8 cellular contexts compared by ENCODE assay signal in the genomic region with DNA sequence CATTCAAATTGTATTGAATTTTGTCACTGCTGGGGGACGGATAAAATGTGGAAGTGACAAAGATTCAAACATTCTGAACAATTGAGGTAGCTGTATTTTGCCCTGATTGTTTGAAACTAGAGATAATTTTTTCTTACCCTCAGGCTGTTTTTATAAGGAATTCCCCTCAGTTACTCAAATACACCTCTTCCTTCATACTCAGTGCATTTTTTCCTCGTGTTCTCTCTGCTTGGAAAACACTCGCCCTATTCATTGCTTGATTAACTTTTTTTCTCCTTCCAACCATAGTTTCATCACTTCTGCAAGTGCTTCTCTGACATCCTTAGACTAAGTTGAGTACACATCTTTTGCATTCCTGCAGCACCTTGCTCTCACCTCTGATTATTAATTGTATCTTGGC.
DNase-seq lines count a peak whose midpoint lies in the region; ATAC-seq, FAIRE-seq and TF ChIP-seq lines count a peak whose summit lies in the region.
"Not testable (repeated sequence)": the region's sequence is repeated elsewhere in the genome, so short reads cannot be mapped to it uniquely, and the experiment has no call there.

No MANE protein-coding gene starts in this region.

- not testable (repeated sequence) for H3K9me2 ChIP-seq in GM23338 (ENCODE audit: insufficient read depth); PC-3 (replicated peaks; ENCODE audit: low read length)

- not testable (repeated sequence) for H3K27ac ChIP-seq in GM23338 (ENCODE audit: low read depth); PC-3 (ENCODE audit: low read length); astrocyte (ENCODE audit: low read depth, low read length); foreskin keratinocyte; keratinocyte (ENCODE audit: control insufficient read depth, insufficient read depth, low read length)

- dilution Hi-C loops in keratinocyte (cut with MboI; ENCODE audit: extremely low pct_ligation_motif_present, low sequenced_read_pairs): not testable (repeated sequence)

- H3K9ac ChIP-seq in PC-3 (ENCODE audit: low read length); astrocyte (ENCODE audit: low read length); keratinocyte (ENCODE audit: control insufficient read depth, extremely low read depth, insufficient read depth, low read length): not testable (repeated sequence)

- H3K9me1 ChIP-seq in keratinocyte (ENCODE audit: control insufficient read depth, extremely low read depth, insufficient read depth, low read length): not testable (repeated sequence)

- H3K4me3 Mint-ChIP-seq in GM23338; astrocyte (ENCODE audit: unreplicated experiment): not testable (repeated sequence)

- not testable (repeated sequence) for H3K27me3 Mint-ChIP-seq in GM23338 (ENCODE audit: insufficient read depth, low read depth, poor library complexity); astrocyte (ENCODE audit: low read depth, unreplicated experiment)

- not testable (repeated sequence) for TF ChIP-seq POLR2A in GM12891 (IDR thresholded peaks at IDR 0.05; ENCODE audit: low read depth, low read length)

- ATAC-seq in GM23338: not testable (repeated sequence)
- ATAC-seq in PC-3: peak; percentile 18; the same call in 1 of the 2 replicates
- ATAC-seq in foreskin keratinocyte: peak; percentile 35

- FAIRE-seq in GM12891 (lab: Jason Lieb, UNC) (peak; percentile 57), astrocyte (lab: Jason Lieb, UNC) (peak; percentile 39), bronchial epithelial cell (lab: Jason Lieb, UNC) (peak; percentile 23), keratinocyte (lab: Jason Lieb, UNC) (peak; percentile 80)

- not testable (repeated sequence) for TF ChIP-seq CTCF in GM23338 (conservative IDR thresholded peaks at IDR 0.05; ENCODE audit: low read depth in 2 of 2); PC-3 (conservative IDR thresholded peaks at IDR 0.05; ENCODE audit: low read depth, low read length); astrocyte (IDR thresholded peaks at IDR 0.05; ENCODE audit: insufficient read depth, low read depth, low read length); bronchial epithelial cell (IDR thresholded peaks at IDR 0.05; ENCODE audit: insufficient read depth, low read length, severe bottlenecking); foreskin keratinocyte (conservative IDR thresholded peaks at IDR 0.05); keratinocyte (optimal IDR thresholded peaks at IDR 0.05 in 1 of 3, IDR thresholded peaks at IDR 0.05 in 1 of 3, conservative IDR thresholded peaks at IDR 0.05 in 1 of 3; ENCODE audit: extremely low read depth in 1 of 3, insufficient read depth in 2 of 3, low read length in 3 of 3)

- not testable (repeated sequence) for H3K4me1 ChIP-seq in GM23338 (ENCODE audit: insufficient read depth); PC-3 (ENCODE audit: insufficient read depth, low read length); astrocyte (ENCODE audit: insufficient read depth, low read length); foreskin keratinocyte; keratinocyte (ENCODE audit: control insufficient read depth, extremely low read depth, insufficient read depth, low read length)

- not testable (repeated sequence) for H3K79me2 ChIP-seq in GM23338 (replicated peaks; ENCODE audit: insufficient read depth); PC-3 (ENCODE audit: low read length); astrocyte (ENCODE audit: insufficient read depth, low read length); keratinocyte (ENCODE audit: control insufficient read depth, insufficient read depth, low read length)

- POLR2A ChIA-PET in PC-3 (lab: Charles Lee; ENCODE audit: unreplicated experiment): not testable (repeated sequence)

- not testable (repeated sequence) for H3K9me3 Mint-ChIP-seq in GM23338; astrocyte (ENCODE audit: unreplicated experiment)

- H3K36me3 Mint-ChIP-seq in GM23338 (ENCODE audit: low read depth); astrocyte (ENCODE audit: low read depth, unreplicated experiment): not testable (repeated sequence)

- CTCF ChIA-PET in PC-3 (lab: Charles Lee): not testable (repeated sequence)

- intact Hi-C loops in PC-3 (cut with micrococcal nuclease): not testable (repeated sequence)

- peak; percentile 3 for DNase-seq in COLO829 (ENCODE audit: low spot score)
- DNase-seq in GM12891 (ENCODE audit: insufficient read length, low spot score); GM23338 (ENCODE audit: low spot score); PC-3; astrocyte (ENCODE audit: low read depth); bronchial epithelial cell (ENCODE audit: low read depth); keratinocyte (ENCODE audit: low read depth, low spot score): not testable (repeated sequence)
- peak; percentile 4 to 24 for DNase-seq in foreskin keratinocyte

- H3K36me3 ChIP-seq in GM23338 (ENCODE audit: insufficient read depth); PC-3 (ENCODE audit: low read depth, low read length); astrocyte (ENCODE audit: insufficient read depth, low read length); bronchial epithelial cell (ENCODE audit: control insufficient read depth, insufficient read depth, low read length); keratinocyte (ENCODE audit: control insufficient read depth in 2 of 2, extremely low read depth in 1 of 2, insufficient read depth in 2 of 2, low read length in 2 of 2): not testable (repeated sequence)

- not testable (repeated sequence) for H3K4me2 ChIP-seq in GM23338; PC-3 (ENCODE audit: low read length); astrocyte (ENCODE audit: low read length); keratinocyte (ENCODE audit: control insufficient read depth, extremely low read depth, insufficient read depth, low read depth, low read length)

- not testable (repeated sequence) for H2AFZ ChIP-seq in GM23338; PC-3 (ENCODE audit: low read length); astrocyte (ENCODE audit: low read depth, low read length); keratinocyte (ENCODE audit: control insufficient read depth, low read length)

- H3F3A ChIP-seq in GM23338 (replicated peaks; ENCODE audit: low read depth); PC-3 (ENCODE audit: low read length, unreplicated experiment): not testable (repeated sequence)

- BruUV-seq in PC-3 (replicated peaks; lab: Mats Ljungman, UMichigan): not testable (repeated sequence)

- H4K20me1 ChIP-seq in GM23338 (replicated peaks; ENCODE audit: insufficient read depth); PC-3 (ENCODE audit: low read length); astrocyte (ENCODE audit: insufficient read depth, low read length); keratinocyte (ENCODE audit: control insufficient read depth, extremely low read depth, insufficient read depth, low read length): not testable (repeated sequence)

- not testable (repeated sequence) for H3K9me3 ChIP-seq in PC-3 (ENCODE audit: low read length); astrocyte (ENCODE audit: insufficient read depth, low read depth, low read length); keratinocyte (ENCODE audit: control insufficient read depth, low read depth, low read length)

- H3K27me3 ChIP-seq in GM23338 (ENCODE audit: insufficient read depth); PC-3 (ENCODE audit: low read length); astrocyte (ENCODE audit: insufficient read depth, low read length); bronchial epithelial cell (ENCODE audit: control insufficient read depth, insufficient read depth, low read length); foreskin keratinocyte; keratinocyte (ENCODE audit: control insufficient read depth, extremely low read depth, insufficient read depth, low read length): not testable (repeated sequence)

- H3K27ac Mint-ChIP-seq in GM23338: 0 out of 2 replicates have a peak overlapping the region, but pooled peaks have one; percentile 41
- H3K27ac Mint-ChIP-seq in astrocyte (ENCODE audit: unreplicated experiment): not testable (repeated sequence)

- not testable (repeated sequence) for H3K4me1 Mint-ChIP-seq in GM23338; astrocyte (ENCODE audit: low read depth, unreplicated experiment)

- not testable (repeated sequence) for H3K4me3 ChIP-seq in GM23338; PC-3 (ENCODE audit: low read length); astrocyte (ENCODE audit: insufficient read depth, low read depth, low read length); bronchial epithelial cell (ENCODE audit: low read depth, low read length); keratinocyte (ENCODE audit: control insufficient read depth in 2 of 3, extremely low read depth in 1 of 3, insufficient read depth in 2 of 3, low read depth in 1 of 3, low read length in 3 of 3)
